ENCODE assay signal across 27 cellular contexts in the genomic region with DNA sequence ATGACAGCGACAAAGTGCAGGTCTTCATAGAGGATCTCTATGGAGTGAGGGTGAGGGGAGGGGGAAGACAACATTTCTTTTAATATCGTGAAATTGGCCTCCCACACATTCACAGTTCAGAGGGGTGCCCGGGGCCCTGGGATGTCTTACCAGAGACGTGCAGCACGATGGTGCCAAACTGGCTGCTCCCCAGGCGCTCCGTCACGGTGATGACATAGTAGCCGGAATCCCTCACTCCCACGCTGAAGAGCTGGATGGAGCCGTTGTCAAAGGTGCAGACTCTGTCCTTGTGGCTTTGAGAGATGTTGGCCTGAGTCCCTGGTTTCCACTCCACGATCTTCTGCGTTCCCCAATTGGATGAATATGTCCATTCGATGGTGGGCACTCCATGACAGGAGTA. TPM values are rescaled to one million over a fixed set of nuclear protein-coding genes. Genes with fewer than 3 reads are reported as not detected.
A peak's percentile ranks its signal among the peaks of the same experiment; 100 is the strongest.
DNase-seq lines count a peak whose midpoint lies in the region; ATAC-seq, FAIRE-seq and TF ChIP-seq lines count a peak whose summit lies in the region.
"Had no signal": no experiment of that assay in that cellular context is flagged by ENCODE, and none has a peak within 500 bp of the region (broad histone marks: within the 10 kb centered on the region; RNA-seq: fewer than 3 reads in every experiment).

No MANE protein-coding gene starts in this region.

- H3K4me1 ChIP-seq in HepG2 (ENCODE audit: insufficient read depth, low read length) (peaks cover 43% of the 10 kb centered on the region), right lobe of liver (no peaks in the 10 kb centered on the region)
- H3K4me1 ChIP-seq: A549; BLaER1 treated with 17β-estradiol and CSF1 and Interleukin-3, amounts not matched to agents 10 nM and 100 nM; HAP-1 had no signal

- TF ChIP-seq CTCF in HepG2 (CRISPR knock-in tag; IDR thresholded peaks at IDR 0.05) (no peak), right lobe of liver (IDR thresholded peaks at IDR 0.05) (no peak), glutamatergic neuron (IDR thresholded peaks at IDR 0.05; ENCODE audit: partially characterized antibody, unreplicated experiment) (no peak), nephron (IDR thresholded peaks at IDR 0.05; ENCODE audit: unreplicated experiment in 3 of 3) (no peak)

- WGBS in HepG2 (ENCODE audit: low lambda C conversion rate), result 93% methylated on average over 8 of the region's 14 CpGs
- 79% methylated on average over 4 of the region's 14 CpGs for WGBS in right lobe of liver (ENCODE audit: insufficient coverage, low coverage, low lambda C conversion rate, missing lambda C conversion rate)

- no peaks in the 10 kb centered on the region for H3K79me2 ChIP-seq in HepG2 (ENCODE audit: insufficient read depth, low read length)

- FAIRE-seq in HepG2 (lab: Jason Lieb, UNC), result no peak
- FAIRE-seq: A549, GM12891, GM18507, H54 had no signal

- H3K4me3 Mint-ChIP-seq in glutamatergic neuron (ENCODE audit: unreplicated experiment) (no peak overlapping the region), nephron (no peak overlapping the region)
- no peak overlapping the region for H3K4me3 Mint-ChIP-seq in effector memory CD8-positive, alpha-beta T cell
- H3K4me3 Mint-ChIP-seq: CD14-positive monocyte; CD4-positive, alpha-beta T cell; HFFc6 had no signal

- H3K36me3 ChIP-seq in HepG2 (replicated peaks in 1 of 2; ENCODE audit: control insufficient read depth in 1 of 2, insufficient read depth in 2 of 2, low read length in 2 of 2), result no peaks in the 10 kb centered on the region
- H3K36me3 ChIP-seq in right lobe of liver, result no peaks in the 10 kb centered on the region
- H3K36me3 ChIP-seq: HAP-1 had no signal

- in situ Hi-C loops in HepG2 (cut with HindIII; ENCODE audit: extremely low pct_ligation_motif_present, low pct_unique_long_range_greater_than_20kb), result no loop called here

- no peak for TF ChIP-seq EP300 in HepG2 (IDR thresholded peaks at IDR 0.05; ENCODE audit: low read depth in 2 of 2, low read length in 2 of 2)
- no peak for TF ChIP-seq EP300 in HepG2 (CRISPR knock-in tag; IDR thresholded peaks at IDR 0.05; ENCODE audit: borderline replicate concordance)

- BruUV-seq in HepG2 (replicated peaks; lab: Mats Ljungman, UMichigan), result no TSS peak

- H3K4me1 Mint-ChIP-seq in glutamatergic neuron (ENCODE audit: low read depth, unreplicated experiment) (peaks cover 17% of the 10 kb centered on the region), nephron (peaks cover 11% of the 10 kb centered on the region)
- H3K4me1 Mint-ChIP-seq in effector memory CD8-positive, alpha-beta T cell (ENCODE audit: low read depth in 2 of 2), result no peaks in the 10 kb centered on the region
- H3K4me1 Mint-ChIP-seq: CD14-positive monocyte had no signal

- no peak overlapping the region for H3K4me2 ChIP-seq in HepG2 (ENCODE audit: low read depth, low read length)
- H3K4me2 ChIP-seq: A549; BLaER1 treated with 17β-estradiol and CSF1 and Interleukin-3, amounts not matched to agents 10 nM and 100 nM had no signal

- H3K9me3 Mint-ChIP-seq in glutamatergic neuron (ENCODE audit: unreplicated experiment), result peaks cover 2% of the 10 kb centered on the region
- H3K9me3 Mint-ChIP-seq in nephron, result no peaks in the 10 kb centered on the region
- no peaks in the 10 kb centered on the region for H3K9me3 Mint-ChIP-seq in effector memory CD8-positive, alpha-beta T cell
- H3K9me3 Mint-ChIP-seq: CD4-positive, alpha-beta T cell; HFFc6 had no signal

- H3K27ac ChIP-seq in HepG2 (ENCODE audit: extremely low read length, insufficient read depth, low read length) (no peak overlapping the region), right lobe of liver (no peak overlapping the region)
- H3K27ac ChIP-seq: A549; BLaER1 treated with 17β-estradiol and CSF1 and Interleukin-3, amounts not matched to agents 10 nM and 100 nM had no signal

- CTCF ChIA-PET in HepG2 (lab: Yijun Ruan, JAX; ENCODE audit: low intra/inter-chr PET ratio, low total read pairs), result no interaction called here

- H3K27me3 ChIP-seq in HepG2 (ENCODE audit: control insufficient read depth in 1 of 2, insufficient read depth in 2 of 2, low read length in 2 of 2) (no peaks in the 10 kb centered on the region), right lobe of liver (no peaks in the 10 kb centered on the region)
- H3K27me3 ChIP-seq: BE2C; BLaER1 treated with 17β-estradiol and CSF1 and Interleukin-3, amounts not matched to agents 10 nM and 100 nM had no signal

- H3K9me3 ChIP-seq in HepG2 (ENCODE audit: low read length) (no peaks in the 10 kb centered on the region), right lobe of liver (no peaks in the 10 kb centered on the region)
- H3K9me3 ChIP-seq: A549; BE2C; BLaER1 treated with 17β-estradiol and CSF1 and Interleukin-3, amounts not matched to agents 10 nM and 100 nM; HAP-1 had no signal

- peak overlapping the region; percentile 67 for H3K27ac Mint-ChIP-seq in glutamatergic neuron (ENCODE audit: unreplicated experiment)
- peak overlapping the region; percentile 13 to 90 (median 61) for H3K27ac Mint-ChIP-seq in nephron
- no peak overlapping the region for H3K27ac Mint-ChIP-seq in effector memory CD8-positive, alpha-beta T cell
- H3K27ac Mint-ChIP-seq: CD14-positive monocyte; CD4-positive, alpha-beta T cell; HFFc6 had no signal

- POLR2A ChIA-PET in HepG2 (lab: Yijun Ruan, JAX), result interaction anchor here (1.4 kb wide), 1 partner anchor 79 kb away, joined by 3 read pairs; a partner anchor contains a TSS

- TF ChIP-seq POLR2A in HepG2 (IDR thresholded peaks at IDR 0.05; ENCODE audit: insufficient read depth in 1 of 2, low read depth in 2 of 2, low read length in 2 of 2), result no peak
- no peak for TF ChIP-seq POLR2A in right lobe of liver (IDR thresholded peaks at IDR 0.05)

- no peak for TF ChIP-seq RAD21 in HepG2 (CRISPR knock-in tag; IDR thresholded peaks at IDR 0.05)

- ATAC-seq in HepG2 (peak; percentile 12), right lobe of liver (no peak)
- ATAC-seq in effector memory CD8-positive, alpha-beta T cell (replicated peaks), result no peak

- no peak overlapping the region for H2AFZ ChIP-seq in HepG2 (ENCODE audit: low read length)

- H3K27me3 Mint-ChIP-seq in glutamatergic neuron (ENCODE audit: unreplicated experiment), result no peaks in the 10 kb centered on the region
- no peaks in the 10 kb centered on the region for H3K27me3 Mint-ChIP-seq in nephron (ENCODE audit: low read depth)
- H3K27me3 Mint-ChIP-seq in effector memory CD8-positive, alpha-beta T cell, result no peaks in the 10 kb centered on the region
- H3K27me3 Mint-ChIP-seq: CD4-positive, alpha-beta T cell had no signal

- H3K4me3 ChIP-seq in HepG2 (replicated peaks in 1 of 3; ENCODE audit: insufficient read depth in 1 of 3, low read depth in 2 of 3, low read length in 3 of 3) (no peak overlapping the region), right lobe of liver (no peak overlapping the region)
- H3K4me3 ChIP-seq: A549; BLaER1 treated with 17β-estradiol and CSF1 and Interleukin-3, amounts not matched to agents 10 nM and 100 nM; HAP-1 had no signal

- DNase-seq in HepG2 (ENCODE audit: low spot score) (no peak), right lobe of liver (no peak), glutamatergic neuron (no peak), retina (no peak)
- DNase-seq in effector memory CD8-positive, alpha-beta T cell, result no peak
- DNase-seq: 8988T; ACHN; AML-193; BE2C; Calu3; CD4-positive, alpha-beta T cell; COR-L47; DMS53; DMS79 treated with DMSO at 0.1 percent for 48 hours; GF-D8; GOT3; HFFc6 had no signal

- H3K36me3 Mint-ChIP-seq in glutamatergic neuron (ENCODE audit: unreplicated experiment), result no peaks in the 10 kb centered on the region
- peaks cover 10% of the 10 kb centered on the region for H3K36me3 Mint-ChIP-seq in nephron (ENCODE audit: low read depth)
- peaks cover 4% of the 10 kb centered on the region for H3K36me3 Mint-ChIP-seq in effector memory CD8-positive, alpha-beta T cell (ENCODE audit: insufficient read depth)

- no peak overlapping the region for H3K9ac ChIP-seq in HepG2 (ENCODE audit: insufficient read depth, low read depth, low read length)
- H3K9ac ChIP-seq: BLaER1 treated with 17β-estradiol and CSF1 and Interleukin-3, amounts not matched to agents 10 nM and 100 nM had no signal

- intact Hi-C loops in HepG2 (cut with micrococcal nuclease; ENCODE audit: unreplicated experiment) (no loop called here), right lobe of liver (cut with DNase I) (no loop called here)

- H4K20me1 ChIP-seq in HepG2 (ENCODE audit: insufficient read depth, low read length), result no peaks in the 10 kb centered on the region

RNA-seq across cellular contexts. Expression of a gene that starts 29.6 kb away (rescaled TPM):
- not detected in 2 replicates for total RNA-seq in HepG2 (2016; rRNA removed; fragmentation: Illumina TruSeq; extraction: Trizol)
- total RNA-seq in HepG2 (2016; cell fraction: cytosol; rRNA removed; fragmentation: Illumina TruSeq; extraction: Trizol; ENCODE audit: low read depth), result not detected in 2 replicates
- not detected in 2 replicates for total RNA-seq in HepG2 (2016; cell fraction: insoluble cytoplasmic fraction; rRNA removed; fragmentation: Illumina TruSeq; extraction: Trizol)
- total RNA-seq in HepG2 (2016; cell fraction: membrane; rRNA removed; fragmentation: Illumina TruSeq; extraction: Trizol), result not detected in 2 replicates
- not detected in 2 replicates for total RNA-seq in HepG2 (2016; cell fraction: nucleus; rRNA removed; fragmentation: Illumina TruSeq; extraction: Trizol)
- 0.03 TPM in 1 of 2 replicates, not detected in the other for polyA plus RNA-seq in HepG2 (2011; rRNA removed)
- 0.08 TPM in 1 of 2 replicates, not detected in the other for polyA plus RNA-seq in HepG2 (2011; cell fraction: cytosol; rRNA removed)
- 0.05 TPM in 1 of 2 replicates, not detected in the other for polyA plus RNA-seq in HepG2 (2011; cell fraction: nucleus; rRNA removed)
- 0.05 and 0.11 TPM in 2 replicates for polyA plus RNA-seq in HepG2 (2012)
- not detected in 2 replicates for polyA plus RNA-seq in HepG2 (2016; cell fraction: cytosol; fragmentation: Illumina TruSeq; extraction: Trizol; ENCODE audit: low read depth)
- polyA plus RNA-seq in HepG2 (2016; cell fraction: insoluble cytoplasmic fraction; fragmentation: Illumina TruSeq; extraction: Trizol; ENCODE audit: low read depth), result not detected in 2 replicates
- polyA plus RNA-seq in HepG2 (2016; cell fraction: membrane; fragmentation: Illumina TruSeq; extraction: Trizol; ENCODE audit: low read depth), result not detected in 2 replicates
- polyA plus RNA-seq in HepG2 (2016; cell fraction: nucleus; fragmentation: Illumina TruSeq; extraction: Trizol; ENCODE audit: insufficient read depth, low read depth), result not detected in 2 replicates
- not detected in 2 replicates for polyA minus RNA-seq in HepG2 (2011; rRNA and poly(A)+ RNA removed; ENCODE audit: low replicate concordance)
- polyA minus RNA-seq in HepG2 (2011; cell fraction: cytosol; rRNA and poly(A)+ RNA removed), result not detected in 2 replicates
- polyA minus RNA-seq in HepG2 (2011; cell fraction: nucleus; rRNA and poly(A)+ RNA removed), result 0.26 and 0.99 TPM in 2 replicates
- not detected for total RNA-seq in right lobe of liver
- total RNA-seq in glutamatergic neuron (ENCODE audit: unreplicated experiment), result 2.0 TPM
- total RNA-seq: CD4-positive, alpha-beta T cell; Daoy; G401 had no signal
- polyA plus RNA-seq: CD14-positive monocyte had no signal

RNA-seq across cellular contexts. Expression of a gene that starts 36.8 kb away (rescaled TPM):
- total RNA-seq in HepG2 (2016; rRNA removed; fragmentation: Illumina TruSeq; extraction: Trizol) (31.3 and 37.0 TPM in 2 replicates), right lobe of liver (10 to 100 TPM in 1 of 6 experiments, 1 to 10 TPM in 5; 4.8 to 10.1 (median 8.5) TPM), glutamatergic neuron (ENCODE audit: unreplicated experiment) (73.0 TPM)
- 8.3 and 9.8 TPM in 2 replicates for total RNA-seq in HepG2 (2016; cell fraction: cytosol; rRNA removed; fragmentation: Illumina TruSeq; extraction: Trizol; ENCODE audit: low read depth)
- 31.5 and 35.3 TPM in 2 replicates for total RNA-seq in HepG2 (2016; cell fraction: insoluble cytoplasmic fraction; rRNA removed; fragmentation: Illumina TruSeq; extraction: Trizol)
- 11.6 and 12.4 TPM in 2 replicates for total RNA-seq in HepG2 (2016; cell fraction: membrane; rRNA removed; fragmentation: Illumina TruSeq; extraction: Trizol)
- total RNA-seq in HepG2 (2016; cell fraction: nucleus; rRNA removed; fragmentation: Illumina TruSeq; extraction: Trizol), result 49.0 and 52.1 TPM in 2 replicates
- polyA plus RNA-seq in HepG2 (2011; rRNA removed), result 18.0 and 23.1 TPM in 2 replicates
- 6.8 and 9.6 TPM in 2 replicates for polyA plus RNA-seq in HepG2 (2011; cell fraction: cytosol; rRNA removed)
- 43.3 and 55.5 TPM in 2 replicates for polyA plus RNA-seq in HepG2 (2011; cell fraction: nucleus; rRNA removed)
- 11.6 and 17.1 TPM in 2 replicates for polyA plus RNA-seq in HepG2 (2012)
- 1.0 and 1.4 TPM in 2 replicates for polyA plus RNA-seq in HepG2 (2016; cell fraction: cytosol; fragmentation: Illumina TruSeq; extraction: Trizol; ENCODE audit: low read depth)
- 27.1 and 28.5 TPM in 2 replicates for polyA plus RNA-seq in HepG2 (2016; cell fraction: insoluble cytoplasmic fraction; fragmentation: Illumina TruSeq; extraction: Trizol; ENCODE audit: low read depth)
- 2.1 and 2.8 TPM in 2 replicates for polyA plus RNA-seq in HepG2 (2016; cell fraction: membrane; fragmentation: Illumina TruSeq; extraction: Trizol; ENCODE audit: low read depth)
- polyA plus RNA-seq in HepG2 (2016; cell fraction: nucleus; fragmentation: Illumina TruSeq; extraction: Trizol; ENCODE audit: insufficient read depth, low read depth), result 64.6 and 73.7 TPM in 2 replicates
- 19.9 and 28.6 TPM in 2 replicates for polyA minus RNA-seq in HepG2 (2011; rRNA and poly(A)+ RNA removed; ENCODE audit: low replicate concordance)
- polyA minus RNA-seq in HepG2 (2011; cell fraction: cytosol; rRNA and poly(A)+ RNA removed), result 7.9 and 9.3 TPM in 2 replicates
- polyA minus RNA-seq in HepG2 (2011; cell fraction: nucleus; rRNA and poly(A)+ RNA removed), result 90.1 and 95.1 TPM in 2 replicates

Comparison
In these comparisons a context has a peak if more than half of its experiments do, and no peak if none do; other contexts are left out.
1. H3K27ac Mint-ChIP-seq: peak in glutamatergic neuron (single experiment) and nephron (3 of 3); none in effector memory CD8-positive, alpha-beta T cell (0 of 2).